In genomic region chr1:32651461-32652073, GRCh38 we compare ENCODE assay signal across 8 cellular contexts.
DNase-seq lines count a peak whose midpoint lies in the region; ATAC-seq lines count a peak whose summit lies in the region.

No MANE protein-coding gene starts in this region.

- DNase-seq in NOMO-1 (lab: John Stamatoyannopoulos, UW; ENCODE audit: unreplicated experiment in 2 of 2) (peak; percentile 31 to 42), NOMO-1 treated with dmso at 0.1 percent for 144 hours (lab: John Stamatoyannopoulos, UW; ENCODE audit: unreplicated experiment) (no peak)
- DNase-seq in activated naive CD8-positive, alpha-beta T cell treated with anti-CD3 and anti-CD28 coated beads, Interleukin-2, amount 50 U/mL, for 24 hours = no peak
- DNase-seq in stimulated activated naive CD4-positive, alpha-beta T cell treated with Interleukin-2 at 50 U/mL for 16 hours (lab: John Stamatoyannopoulos, UW) = peak; percentile 49

- H3K27ac Mint-ChIP-seq in activated naive CD8-positive, alpha-beta T cell treated with anti-CD3 and anti-CD28 coated beads, Interleukin-2, amount 50 U/mL, for 24 hours = peak overlapping the region; percentile 100

- ATAC-seq in HG03025 (IDR thresholded peaks at IDR 0.05; ENCODE audit: low FRiP score, unreplicated experiment) (peak; percentile 17), HG03280 (IDR thresholded peaks at IDR 0.05; ENCODE audit: unreplicated experiment) (no peak), GM21390 (IDR thresholded peaks at IDR 0.05; ENCODE audit: unreplicated experiment) (no peak)
- peak; percentile 1 for ATAC-seq in activated naive CD8-positive, alpha-beta T cell treated with anti-CD3 and anti-CD28 coated beads, Interleukin-2, amount 50 U/mL, for 24 hours

- H3K4me3 ChIP-seq in iPS-11a (ENCODE audit: low read depth, low read length) = peak overlapping the region; percentile 92

- no peaks in the 10 kb centered on the region for H3K9me3 Mint-ChIP-seq in activated naive CD8-positive, alpha-beta T cell treated with anti-CD3 and anti-CD28 coated beads, Interleukin-2, amount 50 U/mL, for 24 hours

- peak overlapping the region; percentile 100 for H3K4me3 Mint-ChIP-seq in activated naive CD8-positive, alpha-beta T cell treated with anti-CD3 and anti-CD28 coated beads, Interleukin-2, amount 50 U/mL, for 24 hours

- H3K4me1 Mint-ChIP-seq in activated naive CD8-positive, alpha-beta T cell treated with anti-CD3 and anti-CD28 coated beads, Interleukin-2, amount 50 U/mL, for 24 hours = peaks cover 73% of the 10 kb centered on the region

- H3K27me3 Mint-ChIP-seq in activated naive CD8-positive, alpha-beta T cell treated with anti-CD3 and anti-CD28 coated beads, Interleukin-2, amount 50 U/mL, for 24 hours = no peaks in the 10 kb centered on the region

- peaks cover 49% of the 10 kb centered on the region for H3K36me3 Mint-ChIP-seq in activated naive CD8-positive, alpha-beta T cell treated with anti-CD3 and anti-CD28 coated beads, Interleukin-2, amount 50 U/mL, for 24 hours (ENCODE audit: low read depth)

Comparison
In these comparisons a context has a peak if more than half of its experiments do, and no peak if none do; other contexts are left out.
1. DNase-seq: peak in NOMO-1 (2 of 2) and stimulated activated naive CD4-positive, alpha-beta T cell treated with Interleukin-2 at 50 U/mL for 16 hours (single experiment); none in NOMO-1 treated with dmso at 0.1 percent for 144 hours (single experiment) and activated naive CD8-positive, alpha-beta T cell treated with anti-CD3 and anti-CD28 coated beads, Interleukin-2, amount 50 U/mL, for 24 hours (single experiment).
2. ATAC-seq: peak in HG03025 (single experiment) and activated naive CD8-positive, alpha-beta T cell treated with anti-CD3 and anti-CD28 coated beads, Interleukin-2, amount 50 U/mL, for 24 hours (single experiment); none in HG03280 (single experiment) and GM21390 (single experiment).